21 cellular contexts compared by ENCODE assay signal in genomic region chr2:28693223-28693622, GRCh38. TPM values are rescaled to one million over a fixed set of nuclear protein-coding genes. Genes with fewer than 3 reads are reported as not detected.
A peak's percentile ranks its signal among the peaks of the same experiment; 100 is the strongest.
DNase-seq lines count a peak whose midpoint lies in the region; ATAC-seq and TF ChIP-seq lines count a peak whose summit lies in the region.
"Had no signal": no experiment of that assay in that cellular context is flagged by ENCODE, and none has a peak within 500 bp of the region (broad histone marks: within the 10 kb centered on the region; RNA-seq: fewer than 3 reads in every experiment).

No MANE protein-coding gene starts in this region.

- H3K4me1 Mint-ChIP-seq in mesothelial cell of epicardium = peaks cover 57% of the 10 kb centered on the region
- H3K4me1 Mint-ChIP-seq in stimulated activated effector memory CD8-positive, alpha-beta T cell treated with anti-CD3 and anti-CD28 coated beads, Interleukin-12 subunit alpha, Interleukin-12 subunit beta, amount 100 ng/mL, for 72 hours = no peaks in the 10 kb centered on the region
- H3K4me1 Mint-ChIP-seq: CD4-positive, CD25-positive, alpha-beta regulatory T cell had no signal

- no peaks in the 10 kb centered on the region for H3K36me3 ChIP-seq in BE2C
- H3K36me3 ChIP-seq: BLaER1, MG63, SJCRH30 had no signal

- no peaks in the 10 kb centered on the region for H3K9me3 ChIP-seq in BE2C
- H3K9me3 ChIP-seq: BLaER1, MG63, SJCRH30 had no signal

- no peak overlapping the region for H3K4me3 Mint-ChIP-seq in mesothelial cell of epicardium
- H3K4me3 Mint-ChIP-seq in stimulated activated effector memory CD8-positive, alpha-beta T cell treated with anti-CD3 and anti-CD28 coated beads, Interleukin-12 subunit alpha, Interleukin-12 subunit beta, amount 100 ng/mL, for 72 hours = no peak overlapping the region
- H3K4me3 Mint-ChIP-seq: GM23338, H9 had no signal

- TF ChIP-seq CTCF in BE2C (IDR thresholded peaks at IDR 0.05; ENCODE audit: low read depth, low read length) (no peak), mesothelial cell of epicardium (IDR thresholded peaks at IDR 0.05; ENCODE audit: unreplicated experiment) (no peak)

- DNase-seq in Right ventricle myocardium inferior (ENCODE audit: missing footprints) (no peak), cardiac septum (ENCODE audit: low spot score) (no peak), BE2C (peak; percentile 28), mesothelial cell of epicardium (ENCODE audit: low spot score in 2 of 2, unreplicated experiment in 2 of 2) (no peak), NCI-H2227 treated with DMSO at 0.1 percent for 48 hours (lab: John Stamatoyannopoulos, UW) (no peak), middle frontal gyrus (ENCODE audit: extremely low spot score, low spot score) (no peak)
- DNase-seq in stimulated activated effector memory CD8-positive, alpha-beta T cell treated with anti-CD3 and anti-CD28 coated beads, Interleukin-12 subunit alpha, Interleukin-12 subunit beta, amount 100 ng/mL, for 72 hours (ENCODE audit: low spot score in 2 of 2) = no peak
- DNase-seq: CD4-positive, CD25-positive, alpha-beta regulatory T cell; H9; KG1; MG63; NCI-H1417; NCI-H1694; NCI-H2029 treated with DMSO at 0.1 percent for 48 hours; NCI-H446; NCI-H524 treated with DMSO at 0.1 percent for 48 hours; NCI-H774; SJCRH30 had no signal

- intact Hi-C loops in Right ventricle myocardium inferior (cut with DNase I) (no loop called here), cardiac septum (cut with DNase I) (no loop called here)

- H3K4me1 ChIP-seq in BE2C = peaks cover 11% of the 10 kb centered on the region
- H3K4me1 ChIP-seq: BLaER1 had no signal

- ATAC-seq in Right ventricle myocardium inferior = peak; percentile 26
- no peak for ATAC-seq in stimulated activated effector memory CD8-positive, alpha-beta T cell treated with anti-CD3 and anti-CD28 coated beads, Interleukin-12 subunit alpha, Interleukin-12 subunit beta, amount 100 ng/mL, for 72 hours
- ATAC-seq: GM23338, SK-N-SH treated with all-trans-retinoic acid at 6 μM for 48 hours had no signal

- H3K27me3 ChIP-seq in BE2C = no peaks in the 10 kb centered on the region
- H3K27me3 ChIP-seq: BLaER1, MG63, SJCRH30 had no signal

- no peak overlapping the region for H3K4me3 ChIP-seq in BE2C (ENCODE audit: low read depth, low read length)
- H3K4me3 ChIP-seq: BLaER1, GM23338, MG63, SJCRH30 had no signal

- H3K27me3 Mint-ChIP-seq in mesothelial cell of epicardium (ENCODE audit: low read depth) = no peaks in the 10 kb centered on the region

- H3K27ac Mint-ChIP-seq in mesothelial cell of epicardium = peak overlapping the region; percentile 54
- H3K27ac Mint-ChIP-seq in stimulated activated effector memory CD8-positive, alpha-beta T cell treated with anti-CD3 and anti-CD28 coated beads, Interleukin-12 subunit alpha, Interleukin-12 subunit beta, amount 100 ng/mL, for 72 hours = peak overlapping the region; percentile 18
- H3K27ac Mint-ChIP-seq: CD4-positive, CD25-positive, alpha-beta regulatory T cell; GM23338; H9 had no signal

- H3K9me3 Mint-ChIP-seq in mesothelial cell of epicardium = no peaks in the 10 kb centered on the region
- H3K9me3 Mint-ChIP-seq in stimulated activated effector memory CD8-positive, alpha-beta T cell treated with anti-CD3 and anti-CD28 coated beads, Interleukin-12 subunit alpha, Interleukin-12 subunit beta, amount 100 ng/mL, for 72 hours = no peaks in the 10 kb centered on the region
- H3K9me3 Mint-ChIP-seq: CD4-positive, CD25-positive, alpha-beta regulatory T cell; GM23338; H9 had no signal

- H3K36me3 Mint-ChIP-seq in mesothelial cell of epicardium = no peaks in the 10 kb centered on the region
- no peaks in the 10 kb centered on the region for H3K36me3 Mint-ChIP-seq in stimulated activated effector memory CD8-positive, alpha-beta T cell treated with anti-CD3 and anti-CD28 coated beads, Interleukin-12 subunit alpha, Interleukin-12 subunit beta, amount 100 ng/mL, for 72 hours

RNA-seq across cellular contexts. Expression of gene PPP1CB, which starts 58.4 kb away (rescaled TPM):
- total RNA-seq in Right ventricle myocardium inferior (397 TPM), cardiac septum (491 TPM), mesothelial cell of epicardium (158 to 161 TPM (median 160 TPM) in 3 replicates)
- 91.1 TPM for polyA plus RNA-seq in BE2C (2012; ENCODE audit: insufficient read depth, insufficient read length, low read depth)
